1 cellular context compared by ENCODE assay signal in the genomic region with DNA sequence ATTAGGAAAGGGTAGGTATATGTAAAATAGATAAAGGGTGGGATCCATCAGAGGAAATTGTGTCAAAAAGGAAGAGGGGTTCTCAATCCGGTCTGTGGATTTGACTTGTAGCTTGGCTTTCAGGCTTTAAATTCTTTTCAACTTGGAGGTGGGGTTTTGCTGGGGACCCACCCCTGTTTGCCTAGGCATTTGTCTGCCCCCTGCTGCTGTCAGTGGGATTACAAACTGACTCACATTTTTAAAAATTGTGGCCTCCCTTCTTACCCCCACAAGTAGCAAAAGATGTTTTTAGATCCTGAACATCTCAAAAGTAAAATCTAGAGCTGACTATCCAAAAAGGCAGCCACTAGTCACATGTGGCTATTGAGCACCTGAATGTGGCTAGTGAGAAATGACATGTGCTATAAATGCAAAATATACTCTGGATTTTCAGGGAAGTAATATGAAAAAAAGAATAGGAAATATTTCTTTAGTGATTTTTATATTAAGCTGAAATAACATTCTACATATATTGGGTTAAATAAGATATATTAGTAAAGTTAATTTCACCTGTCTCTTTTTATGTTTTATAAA.
TF ChIP-seq lines count a peak whose summit lies in the region.

No MANE protein-coding gene starts in this region.

TF ChIP-seq in HCT116, 20 proteins besides CTCF, POLR2A, EP300 and RAD21 (continued from another document):
- TF ChIP-seq FOSL1 (IDR thresholded peaks at IDR 0.05; ENCODE audit: low read depth), result no peak
- no peak for TF ChIP-seq EZH2phosphoT487 (IDR thresholded peaks at IDR 0.05; ENCODE audit: borderline replicate concordance)
- no peak for TF ChIP-seq EZH2 (IDR thresholded peaks at IDR 0.05)
- TF ChIP-seq ZNF274 (IDR thresholded peaks at IDR 0.05; ENCODE audit: low read depth, low read length), result no peak
- no peak for TF ChIP-seq CBX3 (IDR thresholded peaks at IDR 0.05; ENCODE audit: low read depth)
